9 cellular contexts compared by ENCODE assay signal in the genomic region with DNA sequence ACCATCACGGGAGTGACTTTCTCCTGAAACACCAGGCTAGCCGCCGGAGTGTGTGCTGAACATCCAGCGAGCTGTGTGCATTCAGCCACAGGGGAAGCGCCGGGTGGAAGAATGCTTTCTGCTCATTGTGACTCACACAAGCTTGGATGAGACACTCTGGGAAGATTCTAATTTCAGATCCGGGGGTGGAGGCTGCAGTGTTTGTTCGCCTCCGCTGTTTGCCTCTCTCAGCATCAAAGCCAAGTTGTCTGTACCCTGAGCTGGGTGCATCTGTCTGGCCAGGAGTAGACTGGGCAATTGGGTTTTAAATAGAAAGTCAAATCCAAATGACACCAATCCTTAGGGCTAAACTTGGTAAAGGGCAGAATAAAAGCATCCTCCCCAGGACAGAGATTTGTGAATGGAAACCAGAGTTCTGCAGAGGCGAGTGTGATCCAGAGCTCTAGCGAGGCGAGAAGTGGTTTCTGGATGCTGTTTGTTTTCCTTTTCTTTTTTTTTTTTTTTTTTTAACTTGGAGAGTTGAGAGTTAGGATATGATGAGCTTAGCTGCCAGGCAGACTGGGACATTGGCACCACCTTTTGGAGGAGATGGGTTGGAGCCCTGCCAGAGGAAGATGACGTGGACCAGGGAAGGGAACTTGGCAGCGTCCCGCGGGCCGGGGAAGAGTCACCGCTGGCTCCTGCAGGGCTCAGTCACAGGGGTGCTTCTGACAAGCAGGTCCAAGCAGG.
DNase-seq lines count a peak whose midpoint lies in the region; ATAC-seq and TF ChIP-seq lines count a peak whose summit lies in the region.
"Had no signal": no experiment of that assay in that cellular context is flagged by ENCODE, and none has a peak within 500 bp of the region (broad histone marks: within the 10 kb centered on the region; RNA-seq: fewer than 3 reads in every experiment).

No MANE protein-coding gene starts in this region.

- H3K4me3 ChIP-seq in mucosa of descending colon (no peak overlapping the region), Karpas-422 (ENCODE audit: low read length) (no peak overlapping the region)

- no peak overlapping the region for H2AFZ ChIP-seq in Karpas-422 (ENCODE audit: low read length)

- no peaks in the 10 kb centered on the region for H4K20me1 ChIP-seq in Karpas-422 (ENCODE audit: insufficient read depth, low read depth, low read length)

- ATAC-seq in mucosa of descending colon (peak; percentile 40), HG03469 (IDR thresholded peaks at IDR 0.05; ENCODE audit: unreplicated experiment) (no peak)

- H3K4me1 ChIP-seq in mucosa of descending colon (ENCODE audit: low read depth) (no peaks in the 10 kb centered on the region), Karpas-422 (ENCODE audit: low read length) (no peaks in the 10 kb centered on the region)

- no peak overlapping the region for H3K9ac ChIP-seq in Karpas-422 (ENCODE audit: low read length)

- H3K9me3 ChIP-seq in mucosa of descending colon (no peaks in the 10 kb centered on the region), Karpas-422 (ENCODE audit: low read length) (no peaks in the 10 kb centered on the region)

- DNase-seq in AG08396 (ENCODE audit: low spot score): peak; percentile 84
- peak; percentile 20 for DNase-seq in NCI-H1694 treated with DMSO at 0.1 percent for 48 hours (lab: John Stamatoyannopoulos, UW)
- peak; percentile 55 to 88 for DNase-seq in dermis microvascular lymphatic vessel endothelial cell (ENCODE audit: low read depth in 2 of 2)
- DNase-seq in mucosa of descending colon: no peak
- no peak for DNase-seq in activated CD4-positive, alpha-beta T cell treated with anti-CD3 and anti-CD28 coated beads for 1 hour
- DNase-seq in Karpas-422: no peak
- DNase-seq in SIG-M5 treated with dmso at 0.1 percent for 504 hours (lab: John Stamatoyannopoulos, UW; ENCODE audit: unreplicated experiment): no peak
- DNase-seq: activated T-cell treated with anti-CD3 and anti-CD28 coated beads, Interleukin-2, amount 50 U/mL, for 1 hour had no signal

- no peaks in the 10 kb centered on the region for H3K36me3 ChIP-seq in mucosa of descending colon (ENCODE audit: low read depth)
- H3K36me3 ChIP-seq in Karpas-422 (ENCODE audit: insufficient read depth, low read length): no peaks in the 10 kb centered on the region

- H3K4me2 ChIP-seq in Karpas-422 (ENCODE audit: low read depth, low read length, poor library complexity, severe bottlenecking): no peak overlapping the region

- intact Hi-C loops in mucosa of descending colon (cut with DNase I, micrococcal nuclease): no loop called here

- no peaks in the 10 kb centered on the region for H3K9me2 ChIP-seq in Karpas-422 (replicated peaks; ENCODE audit: insufficient read depth, low read length)

- H3K79me2 ChIP-seq in Karpas-422 (ENCODE audit: low read length): no peaks in the 10 kb centered on the region

- no peak for TF ChIP-seq CTCF in mucosa of descending colon (IDR thresholded peaks at IDR 0.05)

- no peaks in the 10 kb centered on the region for H3K27me3 ChIP-seq in Karpas-422 (ENCODE audit: low read length)

- H3K27ac ChIP-seq in Karpas-422 (ENCODE audit: low read length): no peak overlapping the region

Comparison
In these comparisons a context has a peak if more than half of its experiments do, and no peak if none do; other contexts are left out.
1. DNase-seq: peak in AG08396 (single experiment), NCI-H1694 treated with DMSO at 0.1 percent for 48 hours (single experiment) and dermis microvascular lymphatic vessel endothelial cell (2 of 2); none in mucosa of descending colon (0 of 3), activated CD4-positive, alpha-beta T cell treated with anti-CD3 and anti-CD28 coated beads for 1 hour (single experiment), Karpas-422 (single experiment) and SIG-M5 treated with dmso at 0.1 percent for 504 hours (single experiment).